Comparison of ENCODE assay signal across 11 cellular contexts in the genomic region with DNA sequence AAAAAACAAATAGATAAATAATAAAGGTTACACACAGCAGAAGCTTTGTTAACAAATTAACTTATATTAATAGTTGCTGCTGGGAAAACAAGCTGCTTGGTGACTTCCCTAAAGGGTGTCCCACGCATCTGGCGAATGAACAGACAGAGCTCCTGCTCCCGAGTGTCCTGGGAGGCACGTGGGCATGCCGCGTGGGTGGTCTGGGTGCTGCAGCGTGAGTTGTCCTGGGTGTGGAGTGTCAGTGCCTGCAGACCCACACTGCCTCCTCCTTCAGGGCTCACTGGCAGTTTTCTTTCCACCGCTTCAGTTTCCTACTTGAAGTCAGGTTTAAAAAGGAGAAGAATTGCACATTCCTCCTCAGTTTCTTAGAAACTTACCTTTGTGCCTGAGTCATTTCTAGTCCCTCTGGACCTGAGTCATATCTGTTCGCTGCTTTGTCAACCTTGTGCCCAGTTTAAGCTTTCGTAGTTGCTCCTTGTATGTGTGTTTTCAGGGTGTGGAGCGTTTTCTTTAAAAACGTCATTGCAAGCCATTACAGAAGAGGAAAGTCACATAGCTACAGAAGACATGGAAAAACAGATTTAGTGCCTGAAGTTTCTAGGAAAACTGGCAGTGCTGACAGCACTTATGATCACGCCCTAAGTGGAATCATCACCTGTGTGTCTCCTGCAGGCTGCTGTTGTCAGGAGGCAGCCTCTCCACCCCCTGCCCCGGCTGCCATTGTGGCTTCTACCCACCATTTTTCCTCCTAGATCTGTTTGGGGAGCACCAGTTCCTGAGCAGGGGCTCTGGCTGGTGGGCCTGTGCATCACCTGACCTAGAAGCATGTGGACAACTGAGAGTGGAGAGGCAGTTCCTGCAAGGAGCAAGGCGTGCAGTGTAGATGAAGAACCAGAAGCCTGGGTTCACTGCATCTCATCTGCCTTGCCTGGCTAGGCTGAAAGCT. TPM values are rescaled to one million over a fixed set of nuclear protein-coding genes. Genes with fewer than 3 reads are reported as not detected.
A peak's percentile ranks its signal among the peaks of the same experiment; 100 is the strongest.
DNase-seq lines count a peak whose midpoint lies in the region; ATAC-seq and TF ChIP-seq lines count a peak whose summit lies in the region.
"Had no signal": no experiment of that assay in that cellular context is flagged by ENCODE, and none has a peak within 500 bp of the region (broad histone marks: within the 10 kb centered on the region; RNA-seq: fewer than 3 reads in every experiment).

No MANE protein-coding gene starts in this region.

- no peaks in the 10 kb centered on the region for H3K9me3 ChIP-seq in PC-3 (ENCODE audit: low read length)
- H3K9me3 ChIP-seq in transverse colon, result no peaks in the 10 kb centered on the region
- H3K9me3 ChIP-seq: ovary had no signal

- no peak overlapping the region for H3K27ac Mint-ChIP-seq in activated T-cell treated with anti-CD3 and anti-CD28 coated beads, Interleukin-2, amount 50 U/mL, for 72 hours

- no peak overlapping the region for H3K4me3 Mint-ChIP-seq in activated T-cell treated with anti-CD3 and anti-CD28 coated beads, Interleukin-2, amount 50 U/mL, for 72 hours

- intact Hi-C loops in PC-3 (cut with micrococcal nuclease) (loop anchor here (1.0 kb wide), 3 partner anchors 11 to 27 kb away; no protein-coding TSS in a partner anchor), transverse colon (cut with DNase I; ENCODE audit: low total_unique reads) (no loop called here)

- no peak for TF ChIP-seq EP300 in transverse colon (IDR thresholded peaks at IDR 0.05; ENCODE audit: low read depth)

- H3F3A ChIP-seq in PC-3 (ENCODE audit: low read length, unreplicated experiment), result no peaks in the 10 kb centered on the region

- TF ChIP-seq CTCF in PC-3 (conservative IDR thresholded peaks at IDR 0.05; ENCODE audit: low read depth, low read length) (no peak), transverse colon (IDR thresholded peaks at IDR 0.05) (no peak)

- no peak for DNase-seq in activated T-cell treated with anti-CD3 and anti-CD28 coated beads, Interleukin-2, amount 50 U/mL, for 72 hours
- DNase-seq in activated T-cell treated with anti-CD3 and anti-CD28 coated beads, Interleukin-2, amount 50 U/mL, for 48 hours, result no peak
- DNase-seq in PC-3 (peak; percentile 94), kidney glomerular epithelial cell (lab: John Stamatoyannopoulos, UW) (peak; percentile 59), transverse colon (peak; percentile 59), ecto neural progenitor cell (ENCODE audit: low spot score) (no peak)
- no peak for DNase-seq in effector CD8-positive, alpha-beta T cell (lab: John Stamatoyannopoulos, UW)
- DNase-seq: NCI-H1436 treated with DMSO at 0.1 percent for 48 hours, OCI-M1 had no signal

- in situ Hi-C loops in transverse colon (cut with MboI; ENCODE audit: low pct_ligation_motif_present in 1 of 4, low pct_unique_long_range_greater_than_20kb in 1 of 4, low sequenced_read_pairs in 3 of 4), result no loop called here

- no peaks in the 10 kb centered on the region for H3K36me3 Mint-ChIP-seq in activated T-cell treated with anti-CD3 and anti-CD28 coated beads, Interleukin-2, amount 50 U/mL, for 72 hours (ENCODE audit: insufficient read depth in 2 of 2)

- WGBS in transverse colon (ENCODE audit: low coverage in 1 of 2), 2 donors, result 35 to 60% methylated on average over 9 to 15 of the region's 15 CpGs

- H3K4me3 ChIP-seq in PC-3 (ENCODE audit: low read length) (peak overlapping the region; percentile 54), transverse colon (peak overlapping the region in 1 of 4 donors; percentile 25)
- H3K4me3 ChIP-seq: ovary had no signal

- CTCF ChIA-PET in PC-3 (lab: Charles Lee), result interaction anchor here (0.9 to 2.2 kb wide), 5 partner anchors 10 to 91 kb away, joined by 3 to 25 read pairs (median 13); a partner anchor contains a TSS

- TF ChIP-seq POLR2A in transverse colon (IDR thresholded peaks at IDR 0.05), result peak; percentile 57

- H3K36me3 ChIP-seq in PC-3 (ENCODE audit: low read depth, low read length) (no peaks in the 10 kb centered on the region; the same call in 1 of the 2 replicates), transverse colon (no peaks in the 10 kb centered on the region)
- H3K36me3 ChIP-seq: ovary had no signal

- H2AFZ ChIP-seq in PC-3 (ENCODE audit: low read length), result peak overlapping the region; percentile 56

- no peaks in the 10 kb centered on the region for H3K79me2 ChIP-seq in PC-3 (ENCODE audit: low read length)

- no peaks in the 10 kb centered on the region for H3K27me3 Mint-ChIP-seq in activated T-cell treated with anti-CD3 and anti-CD28 coated beads, Interleukin-2, amount 50 U/mL, for 72 hours (ENCODE audit: low read depth)

- H3K27me3 ChIP-seq in PC-3 (ENCODE audit: low read length) (no peaks in the 10 kb centered on the region), transverse colon (no peaks in the 10 kb centered on the region)
- H3K27me3 ChIP-seq: ovary had no signal

- H4K20me1 ChIP-seq in PC-3 (ENCODE audit: low read length), result no peaks in the 10 kb centered on the region

- H3K27ac ChIP-seq in PC-3 (ENCODE audit: low read length) (peak overlapping the region; percentile 99), transverse colon (peak overlapping the region; percentile 87 to 94 (median 90))
- H3K27ac ChIP-seq: ovary had no signal

- no peaks in the 10 kb centered on the region for H3K9me2 ChIP-seq in PC-3 (replicated peaks; ENCODE audit: low read length)

- H3K9ac ChIP-seq in PC-3 (ENCODE audit: low read length), result peak overlapping the region; percentile 96

- no peaks in the 10 kb centered on the region for H3K9me3 Mint-ChIP-seq in activated T-cell treated with anti-CD3 and anti-CD28 coated beads, Interleukin-2, amount 50 U/mL, for 72 hours

- POLR2A ChIA-PET in PC-3 (lab: Charles Lee; ENCODE audit: unreplicated experiment), result interaction anchor here (0.5 to 2.0 kb wide), 5 partner anchors 11 to 806 kb away, joined by 3 to 20 read pairs (median 3); a partner anchor contains a TSS

- peak; percentile 46 to 50 for ATAC-seq in activated T-cell treated with anti-CD3 and anti-CD28 coated beads, Interleukin-2, amount 50 U/mL, for 72 hours (replicated peaks in 1 of 2)
- peak; percentile 84 for ATAC-seq in PC-3
- ATAC-seq in HG03139 (IDR thresholded peaks at IDR 0.05; ENCODE audit: unreplicated experiment), result no peak

- no peaks in the 10 kb centered on the region for H3K4me1 Mint-ChIP-seq in activated T-cell treated with anti-CD3 and anti-CD28 coated beads, Interleukin-2, amount 50 U/mL, for 72 hours (ENCODE audit: low read depth)

- BruUV-seq in PC-3 (replicated peaks; lab: Mats Ljungman, UMichigan), result TSS peak; percentile 94

- peaks cover 34% of the 10 kb centered on the region for H3K4me1 ChIP-seq in PC-3 (ENCODE audit: insufficient read depth, low read length)
- peaks cover 16 to 93% (median 53%) of the 10 kb centered on the region in 4 donors for H3K4me1 ChIP-seq in transverse colon

- peak overlapping the region; percentile 84 for H3K4me2 ChIP-seq in PC-3 (ENCODE audit: low read length)

RNA-seq across cellular contexts. Expression of a gene that starts 24.5 kb away (rescaled TPM):
- total RNA-seq in activated T-cell treated with anti-CD3 and anti-CD28 coated beads, Interleukin-2, amount 50 U/mL, for 72 hours, result 10 to 100 TPM; 19.2 to 20.2 TPM
- total RNA-seq in PC-3 (2014; rRNA removed), result 38.2 and 45.6 TPM in 2 replicates
- total RNA-seq in transverse colon, result 100 to 1,000 TPM in 1 of 4 donors, 10 to 100 TPM in 3; 50.1 to 290 (median 84.6) TPM

Comparison
In these comparisons a context has a peak if more than half of its experiments do, and no peak if none do; other contexts are left out.
1. DNase-seq: peak in PC-3 (single experiment), kidney glomerular epithelial cell (single experiment) and transverse colon (single experiment); none in activated T-cell treated with anti-CD3 and anti-CD28 coated beads, Interleukin-2, amount 50 U/mL, for 72 hours (0 of 2), activated T-cell treated with anti-CD3 and anti-CD28 coated beads, Interleukin-2, amount 50 U/mL, for 48 hours (0 of 2), ecto neural progenitor cell (single experiment) and effector CD8-positive, alpha-beta T cell (single experiment).